In genomic region chr19:11338569-11339253, GRCh38 we compare ENCODE assay signal across 8 cellular contexts. TPM values are rescaled to one million over a fixed set of nuclear protein-coding genes. Genes with fewer than 3 reads are reported as not detected.
DNase-seq lines count a peak whose midpoint lies in the region; ATAC-seq and TF ChIP-seq lines count a peak whose summit lies in the region.

No MANE protein-coding gene starts in this region.

- TF ChIP-seq CTCF in Peyer's patch (IDR thresholded peaks at IDR 0.05) (no peak), fibroblast of pulmonary artery (IDR thresholded peaks at IDR 0.05; ENCODE audit: low read length, missing control alignments) (no peak), ovary (IDR thresholded peaks at IDR 0.05) (no peak)

- no peak for TF ChIP-seq EP300 in ovary (IDR thresholded peaks at IDR 0.05)

- H3K36me3 ChIP-seq in Peyer's patch (peaks cover 0 to 27% (median 0%) of the 10 kb centered on the region in 3 donors), ovary (no peaks in the 10 kb centered on the region)

- H3K27me3 ChIP-seq in Peyer's patch (no peaks in the 10 kb centered on the region), ovary (no peaks in the 10 kb centered on the region)

- no peak for TF ChIP-seq POLR2A in Peyer's patch (IDR thresholded peaks at IDR 0.05)
- no peak for TF ChIP-seq POLR2A in ovary (IDR thresholded peaks at IDR 0.05)

- H3K9me3 ChIP-seq in Peyer's patch, result no peaks in the 10 kb centered on the region
- no peaks in the 10 kb centered on the region for H3K9me3 ChIP-seq in ovary

- peak overlapping the region; percentile 55 to 79 (median 78) for H3K27ac ChIP-seq in Peyer's patch
- H3K27ac ChIP-seq in ovary, result peak overlapping the region; percentile 78 to 80

- H3K4me3 ChIP-seq in Peyer's patch (peak overlapping the region; percentile 61 to 74 (median 66)), fibroblast of pulmonary artery (replicated peaks; ENCODE audit: low read depth, low read length) (peak overlapping the region; percentile 76), ovary (peak overlapping the region; percentile 95)

- ATAC-seq in HG03354 (IDR thresholded peaks at IDR 0.05; ENCODE audit: poor library complexity, severe bottlenecking, unreplicated experiment) (no peak), GM21723 (IDR thresholded peaks at IDR 0.05; ENCODE audit: unreplicated experiment) (no peak), GM21619 (IDR thresholded peaks at IDR 0.05; ENCODE audit: unreplicated experiment) (no peak)

- peak; percentile 47 for DNase-seq in COLO668 (lab: John Stamatoyannopoulos, UW; ENCODE audit: unreplicated experiment)
- DNase-seq in Peyer's patch, result no peak
- DNase-seq in fibroblast of pulmonary artery (ENCODE audit: low read depth), result no peak
- DNase-seq in ovary, result peak in 1 of 5 donors; percentile 39
- DNase-seq in activated CD4-positive, alpha-beta T cell treated with anti-CD3 and anti-CD28 coated beads, Interleukin-2, amount 50 U/mL, for 48 hours, result no peak

- H3K4me1 ChIP-seq in Peyer's patch, result peaks cover 0 to 26% (median 9%) of the 10 kb centered on the region in 4 donors
- H3K4me1 ChIP-seq in ovary (ENCODE audit: insufficient read depth), result peaks cover 8% of the 10 kb centered on the region

- WGBS in ovary, 3 donors, result 35 to 50% (median 43%) methylated on average over 21 of the region's 21 CpGs

- intact Hi-C loops in ovary (cut with DNase I), result loop anchor here in 1 of 4 donors (5.0 kb wide), 1 partner anchor 46 kb away; no protein-coding TSS in a partner anchor

RNA-seq across cellular contexts. Expression of gene RAB3D, which starts 0.7 kb away (rescaled TPM):
- total RNA-seq in Peyer's patch (10 to 100 TPM in 3 of 4 donors, 1 to 10 TPM in 1; 9.5 to 16.4 (median 12.7) TPM), ovary (10 to 100 TPM in 5 of 7 donors, 1 to 10 TPM in 2; 6.8 to 27.2 (median 17.3) TPM)
- 1 to 10 TPM; 4.7 to 9.1 TPM for polyA plus RNA-seq in ovary

RNA-seq across cellular contexts. Expression of gene TMEM205, which starts 7.4 kb away (rescaled TPM):
- total RNA-seq in Peyer's patch, result 100 to 1,000 TPM in 3 of 4 donors, 10 to 100 TPM in 1; 77.6 to 212 (median 168) TPM
- 100 to 1,000 TPM in 2 of 7 donors, 10 to 100 TPM in 5; 64.0 to 296 (median 80.5) TPM for total RNA-seq in ovary
- polyA plus RNA-seq in ovary, result 10 to 100 TPM; 71.4 to 99.5 TPM

RNA-seq across cellular contexts. Expression of gene CCDC159, which starts 7.6 kb away (rescaled TPM):
- 100 to 1,000 TPM in 1 of 4 donors, 10 to 100 TPM in 3; 25.6 to 157 (median 65.6) TPM for total RNA-seq in Peyer's patch
- 10 to 100 TPM; 21.0 to 38.6 (median 30.2) TPM for total RNA-seq in ovary
- 10 to 100 TPM; 31.9 to 41.9 TPM for polyA plus RNA-seq in ovary

RNA-seq across cellular contexts. Expression of gene PLPPR2, which starts 16.5 kb away (rescaled TPM):
- 10 to 100 TPM in 2 of 4 donors, 1 to 10 TPM in 2; 6.8 to 18.2 (median 10.1) TPM for total RNA-seq in Peyer's patch
- total RNA-seq in ovary, result 10 to 100 TPM; 12.3 to 42.5 (median 31.5) TPM
- 10 to 100 TPM; 11.6 to 23.2 TPM for polyA plus RNA-seq in ovary

RNA-seq across cellular contexts. Expression of gene SWSAP1, which starts 35.8 kb away (rescaled TPM):
- total RNA-seq in Peyer's patch, result 1 to 10 TPM in 2 of 4 donors, under 1 TPM in 1, not detected in 1; 0.76 to 3.2 (median 1.9) TPM
- total RNA-seq in ovary, result 1 to 10 TPM in 6 of 7 donors, under 1 TPM in 1; 0.60 to 3.3 (median 2.5) TPM
- polyA plus RNA-seq in ovary, result 1 to 10 TPM; 1.4 to 2.4 TPM
